Comparison of ENCODE assay signal across 8 cellular contexts in the genomic region with DNA sequence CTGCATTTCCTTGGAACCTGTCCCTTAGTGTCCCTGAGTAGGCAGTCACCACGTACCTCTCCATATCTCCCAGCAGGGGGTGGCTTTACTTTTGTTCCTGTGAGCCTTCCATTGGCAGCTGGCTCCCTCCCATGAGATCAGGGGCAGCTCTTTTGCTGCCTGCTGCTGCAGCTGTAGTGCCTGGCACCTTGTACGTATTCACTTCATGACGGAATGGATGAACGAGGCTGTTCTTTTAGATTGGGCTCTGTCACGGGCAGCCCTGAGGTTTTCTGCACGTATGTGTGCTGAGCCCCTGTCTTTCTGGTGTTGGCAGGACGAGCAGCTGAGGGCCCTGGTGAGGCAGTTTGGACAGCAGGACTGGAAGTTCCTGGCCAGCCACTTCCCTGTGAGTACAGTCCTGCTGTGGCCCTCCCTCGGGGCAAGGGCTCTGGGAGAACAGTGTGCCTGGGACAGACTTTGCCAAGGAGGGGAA. TPM values are rescaled to one million over a fixed set of nuclear protein-coding genes. Genes with fewer than 3 reads are reported as not detected.
DNase-seq lines count a peak whose midpoint lies in the region; ATAC-seq and TF ChIP-seq lines count a peak whose summit lies in the region.

No MANE protein-coding gene starts in this region.

- intact Hi-C loops in OCI-LY7 (cut with micrococcal nuclease; ENCODE audit: unreplicated experiment) = loop anchor here (5.0 kb wide), 2 partner anchors 41 to 224 kb away; a partner anchor contains a TSS

- H3K27me3 ChIP-seq in BLaER1 treated with 17β-estradiol and CSF1 and Interleukin-3, amounts not matched to agents 10 nM and 100 nM = no peaks in the 10 kb centered on the region

- peak; percentile 23 for ATAC-seq in GM18909 (IDR thresholded peaks at IDR 0.05; ENCODE audit: poor library complexity, unreplicated experiment)
- ATAC-seq in HG03097 (IDR thresholded peaks at IDR 0.05; ENCODE audit: low FRiP score, unreplicated experiment) = peak; percentile 21

- H2AFZ ChIP-seq in OCI-LY7 (ENCODE audit: low read length) = no peak overlapping the region

- peak overlapping the region; percentile 52 to 96 (median 74) for H3K4me2 ChIP-seq in BLaER1 treated with 17β-estradiol and CSF1 and Interleukin-3, amounts not matched to agents 10 nM and 100 nM
- peak overlapping the region; percentile 79 for H3K4me2 ChIP-seq in OCI-LY7 (ENCODE audit: low read length)

- peak overlapping the region in 3 of 10 experiments; percentile 31 to 49 (median 35); a peak in 5 of 20 replicates for H3K4me3 ChIP-seq in BLaER1 treated with 17β-estradiol and CSF1 and Interleukin-3, amounts not matched to agents 10 nM and 100 nM
- H3K4me3 ChIP-seq in OCI-LY7 (ENCODE audit: low read depth, low read length, poor library complexity, severe bottlenecking) = peak overlapping the region; percentile 59

- H3K9me2 ChIP-seq in OCI-LY7 (ENCODE audit: insufficient read depth, low read length) = no peaks in the 10 kb centered on the region

- peaks cover 0 to 92% (median 65%) of the 10 kb centered on the region in 11 experiments; a peak in 20 of 22 replicates for H3K36me3 ChIP-seq in BLaER1 treated with 17β-estradiol and CSF1 and Interleukin-3, amounts not matched to agents 10 nM and 100 nM
- H3K36me3 ChIP-seq in OCI-LY7 (ENCODE audit: insufficient read depth, low read length) = peaks cover 85% of the 10 kb centered on the region

- peak overlapping the region in 7 of 11 experiments; percentile 38 to 91 (median 58); a peak in 13 of 22 replicates for H3K27ac ChIP-seq in BLaER1 treated with 17β-estradiol and CSF1 and Interleukin-3, amounts not matched to agents 10 nM and 100 nM
- H3K27ac ChIP-seq in OCI-LY7 (ENCODE audit: low read depth, low read length, poor library complexity, severe bottlenecking) = peak overlapping the region; percentile 97

- H3K9ac ChIP-seq in BLaER1 treated with 17β-estradiol and CSF1 and Interleukin-3, amounts not matched to agents 10 nM and 100 nM = peak overlapping the region in 8 of 11 experiments; percentile 32 to 82 (median 48); a peak in 13 of 22 replicates

- POLR2A ChIA-PET in OCI-LY7 (lab: Charles Lee) = interaction anchor here (0.6 to 1.5 kb wide), 6 partner anchors 12 to 95 kb away, joined by 3 to 8 read pairs (median 4); no protein-coding TSS in a partner anchor

- peaks cover 71% of the 10 kb centered on the region for H3K79me2 ChIP-seq in OCI-LY7 (ENCODE audit: insufficient read depth, low read depth, low read length)

- peaks cover 11 to 41% (median 32%) of the 10 kb centered on the region in 10 experiments for H3K4me1 ChIP-seq in BLaER1 treated with 17β-estradiol and CSF1 and Interleukin-3, amounts not matched to agents 10 nM and 100 nM
- peaks cover 76% of the 10 kb centered on the region for H3K4me1 ChIP-seq in OCI-LY7 (ENCODE audit: insufficient read depth, low read length, poor library complexity, severe bottlenecking)

- DNase-seq in OCI-LY7 (ENCODE audit: low spot score) = peak; percentile 82
- peak; percentile 21 for DNase-seq in retina
- no peak for DNase-seq in stimulated activated CD4-positive, alpha-beta T cell treated with anti-CD3 and anti-CD28 coated beads, Interleukin-12 subunit alpha, Interleukin-12 subunit beta, amount 100 ng/mL, for 4 hours
- no peak for DNase-seq in GM19238 (ENCODE audit: insufficient read length, low spot score)
- DNase-seq in T-helper 9 cell = no peak

- peaks cover 0 to 66% (median 48%) of the 10 kb centered on the region in 11 experiments; a peak in 13 of 22 replicates for H4K20me1 ChIP-seq in BLaER1 treated with 17β-estradiol and CSF1 and Interleukin-3, amounts not matched to agents 10 nM and 100 nM
- H4K20me1 ChIP-seq in OCI-LY7 (ENCODE audit: insufficient read depth, low read length) = peaks cover 8% of the 10 kb centered on the region; the same call in 1 of the 2 replicates

- no peaks in the 10 kb centered on the region for H3K9me3 ChIP-seq in BLaER1 treated with 17β-estradiol and CSF1 and Interleukin-3, amounts not matched to agents 10 nM and 100 nM (replicated peaks in 1 of 11)
- H3K9me3 ChIP-seq in OCI-LY7 (ENCODE audit: low read length) = no peaks in the 10 kb centered on the region

- TSS peak; percentile 96 for BruUV-seq in OCI-LY7 (replicated peaks; lab: Mats Ljungman, UMichigan)

- CTCF ChIA-PET in OCI-LY7 (lab: Charles Lee; ENCODE audit: unreplicated experiment) = interaction anchor here (0.5 kb wide), 1 partner anchor 63 kb away, joined by 3 read pairs; no protein-coding TSS in a partner anchor

- TF ChIP-seq CTCF in OCI-LY7 (conservative IDR thresholded peaks at IDR 0.05; ENCODE audit: low read length) = peak; percentile 61

RNA-seq across cellular contexts. Expression of a gene that starts 14.6 kb away (rescaled TPM):
- 226 and 268 TPM in 2 replicates for total RNA-seq in OCI-LY7 (2014; rRNA removed; shearing (Covaris generic))
- 450 and 472 TPM in 2 replicates for total RNA-seq in OCI-LY7 (2022)

RNA-seq across cellular contexts. Expression of a gene that starts 45.3 kb away (rescaled TPM):
- total RNA-seq in OCI-LY7 (2014; rRNA removed; shearing (Covaris generic)) = 0.21 and 3.1 TPM in 2 replicates
- 3.3 and 4.0 TPM in 2 replicates for total RNA-seq in OCI-LY7 (2022)

Comparison
In these comparisons a context has a peak if more than half of its experiments do, and no peak if none do; other contexts are left out.
1. DNase-seq: peak in OCI-LY7 (single experiment) and retina (single experiment); none in stimulated activated CD4-positive, alpha-beta T cell treated with anti-CD3 and anti-CD28 coated beads, Interleukin-12 subunit alpha, Interleukin-12 subunit beta, amount 100 ng/mL, for 4 hours (single experiment), GM19238 (single experiment) and T-helper 9 cell (single experiment).